1 cellular context compared by ENCODE assay signal in genomic region chr17:73247728-73248127, GRCh38.
TF ChIP-seq lines count a peak whose summit lies in the region.

No MANE protein-coding gene starts in this region.

TF ChIP-seq in GM23338, 12 proteins besides CTCF, POLR2A, EP300 and RAD21 (continued from another document):
- TF ChIP-seq REST (IDR thresholded peaks at IDR 0.05; ENCODE audit: unreplicated experiment) (no peak), EZH2 (IDR thresholded peaks at IDR 0.05; ENCODE audit: low read depth, unreplicated experiment) (no peak), CREB1 (CRISPR knock-in tag; IDR thresholded peaks at IDR 0.05; ENCODE audit: low read depth) (no peak), POLR2AphosphoS5 (IDR thresholded peaks at IDR 0.05; ENCODE audit: low read depth) (no peak), ETS1 (IDR thresholded peaks at IDR 0.05) (no peak), EZH2phosphoT487 (IDR thresholded peaks at IDR 0.05; ENCODE audit: unreplicated experiment) (no peak), JUNB (IDR thresholded peaks at IDR 0.05; ENCODE audit: unreplicated experiment) (no peak), ZNF114 (CRISPR knock-in tag; IDR thresholded peaks at IDR 0.05) (no peak), STAT1 (IDR thresholded peaks at IDR 0.05; ENCODE audit: unreplicated experiment) (no peak), NANOG (IDR thresholded peaks at IDR 0.05; ENCODE audit: borderline replicate concordance) (no peak)
TF ChIP-seq in GM23338: peak in this region for 0.
